8 cellular contexts compared by ENCODE assay signal in the genomic region with DNA sequence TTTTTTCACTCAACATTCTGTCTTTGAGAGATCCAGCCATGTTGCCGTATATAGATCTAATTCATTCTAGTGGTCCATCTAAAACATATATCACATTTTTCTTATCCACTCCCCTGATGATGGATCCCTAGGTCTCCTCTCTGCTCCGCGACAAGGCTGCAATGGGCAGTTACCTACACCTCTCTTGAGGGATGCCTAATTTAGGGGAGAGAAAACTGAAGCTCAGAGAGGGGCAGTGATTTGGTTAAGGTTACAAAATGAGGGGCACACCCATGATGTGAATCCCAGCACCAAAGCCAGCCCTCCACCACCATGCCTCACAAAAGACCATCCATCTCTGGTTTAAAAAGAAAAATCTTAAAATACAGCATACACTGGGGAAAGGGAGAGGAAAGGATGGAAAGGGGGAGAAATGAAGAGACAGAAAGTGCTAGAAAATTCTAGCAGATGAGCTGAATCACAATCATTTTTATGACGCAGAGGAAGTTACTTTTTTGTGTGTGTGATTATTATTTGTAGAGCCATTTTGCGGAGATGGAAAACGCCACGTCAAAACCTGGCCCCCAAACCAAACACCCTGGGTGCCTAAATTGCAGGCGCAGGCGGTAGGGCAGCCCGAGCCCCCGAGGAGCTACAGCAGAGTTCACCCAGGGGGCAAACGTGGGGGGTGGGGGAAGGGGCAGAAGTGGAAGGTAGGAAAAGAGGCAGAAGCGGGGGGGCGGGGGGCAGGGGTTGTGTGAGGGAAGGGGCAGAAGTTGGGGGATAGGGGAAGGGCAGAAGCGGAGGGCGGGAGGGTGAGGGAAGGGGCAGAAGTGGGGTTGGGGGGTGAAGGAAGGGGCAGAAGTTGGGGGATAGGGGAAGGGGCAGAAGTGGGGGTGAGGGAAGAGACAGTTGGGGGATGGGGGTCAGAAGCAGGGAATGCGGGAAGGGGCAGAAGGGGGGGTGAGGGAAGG.
A peak's percentile ranks its signal among the peaks of the same experiment; 100 is the strongest.
DNase-seq lines count a peak whose midpoint lies in the region; ATAC-seq and TF ChIP-seq lines count a peak whose summit lies in the region.

No MANE protein-coding gene starts in this region.

- H3K36me3 ChIP-seq in BLaER1 (peaks cover 29% of the 10 kb centered on the region), OCI-LY3 (replicated peaks; ENCODE audit: low read depth, low read length) (peaks cover 16% of the 10 kb centered on the region)

- H3K4me1 Mint-ChIP-seq in nephron progenitor cell: peaks cover 59% of the 10 kb centered on the region

- peaks cover 20% of the 10 kb centered on the region for H3K4me1 ChIP-seq in BLaER1
- peaks cover 11% of the 10 kb centered on the region for H3K4me1 ChIP-seq in OCI-LY3 (ENCODE audit: low read length)

- H3K27me3 Mint-ChIP-seq in nephron progenitor cell (ENCODE audit: low read depth, poor library complexity): no peaks in the 10 kb centered on the region

- peaks cover 38% of the 10 kb centered on the region for H3K27me3 ChIP-seq in BLaER1
- H3K27me3 ChIP-seq in OCI-LY3 (ENCODE audit: low read depth, low read length): no peaks in the 10 kb centered on the region

- peaks cover 14% of the 10 kb centered on the region for H3K79me2 ChIP-seq in OCI-LY3 (ENCODE audit: low read length)

- TF ChIP-seq CTCF in OCI-LY3 (IDR thresholded peaks at IDR 0.05; ENCODE audit: low read depth, low read length) (no peak), choroid plexus epithelial cell (conservative IDR thresholded peaks at IDR 0.05; ENCODE audit: low read depth, low read length) (no peak), nephron progenitor cell (IDR thresholded peaks at IDR 0.05) (no peak)

- H3K9me3 Mint-ChIP-seq in nephron progenitor cell: peaks cover 67% of the 10 kb centered on the region

- 0 out of 2 replicates have a peak, but pooled peaks cover 6% of the 10 kb centered on the region for H3K9me3 ChIP-seq in BLaER1
- H3K9me3 ChIP-seq in OCI-LY3 (ENCODE audit: insufficient read depth, low read length): no peaks in the 10 kb centered on the region

- H3K9ac ChIP-seq in BLaER1 (peak overlapping the region; percentile 50; the same call in 1 of the 2 replicates), OCI-LY3 (ENCODE audit: low read length) (peak overlapping the region; percentile 50)

- no peak for ATAC-seq in GM19324 (IDR thresholded peaks at IDR 0.05; ENCODE audit: low FRiP score, unreplicated experiment)

- H3K4me3 Mint-ChIP-seq in nephron progenitor cell: peak overlapping the region; percentile 77

- H3K36me3 Mint-ChIP-seq in nephron progenitor cell (ENCODE audit: low read depth): peaks cover 30% of the 10 kb centered on the region

- H3K4me2 ChIP-seq in BLaER1 (peak overlapping the region; percentile 50), OCI-LY3 (ENCODE audit: low read length) (peak overlapping the region; percentile 64)

- no peak for DNase-seq in choroid plexus epithelial cell (ENCODE audit: low read depth)
- DNase-seq in nephron progenitor cell: no peak
- DNase-seq in retina: no peak
- DNase-seq in NCI-H2107 (lab: John Stamatoyannopoulos, UW): no peak
- DNase-seq in DMS 273 (lab: John Stamatoyannopoulos, UW; ENCODE audit: unreplicated experiment): no peak

- no peak overlapping the region for H2AFZ ChIP-seq in OCI-LY3 (ENCODE audit: low read depth, low read length)

- peak overlapping the region; percentile 91 for H3K27ac Mint-ChIP-seq in nephron progenitor cell

- H3K27ac ChIP-seq in BLaER1 (peak overlapping the region; percentile 60), OCI-LY3 (ENCODE audit: low read length) (no peak overlapping the region)

- H3K4me3 ChIP-seq in BLaER1 (no peak overlapping the region), OCI-LY3 (ENCODE audit: low read length) (peak overlapping the region; percentile 67), choroid plexus epithelial cell (ENCODE audit: low read depth, low read length) (peak overlapping the region; percentile 27)

- H4K20me1 ChIP-seq in BLaER1 (peaks cover 30% of the 10 kb centered on the region), OCI-LY3 (ENCODE audit: insufficient read depth, low read length) (no peaks in the 10 kb centered on the region)
